Comparison of ENCODE assay signal across 8 cellular contexts in genomic region chr1:37553927-37554808, GRCh38. TPM values are rescaled to one million over a fixed set of nuclear protein-coding genes. Genes with fewer than 3 reads are reported as not detected.
DNase-seq lines count a peak whose midpoint lies in the region; ATAC-seq and TF ChIP-seq lines count a peak whose summit lies in the region.

A gene with protein sequence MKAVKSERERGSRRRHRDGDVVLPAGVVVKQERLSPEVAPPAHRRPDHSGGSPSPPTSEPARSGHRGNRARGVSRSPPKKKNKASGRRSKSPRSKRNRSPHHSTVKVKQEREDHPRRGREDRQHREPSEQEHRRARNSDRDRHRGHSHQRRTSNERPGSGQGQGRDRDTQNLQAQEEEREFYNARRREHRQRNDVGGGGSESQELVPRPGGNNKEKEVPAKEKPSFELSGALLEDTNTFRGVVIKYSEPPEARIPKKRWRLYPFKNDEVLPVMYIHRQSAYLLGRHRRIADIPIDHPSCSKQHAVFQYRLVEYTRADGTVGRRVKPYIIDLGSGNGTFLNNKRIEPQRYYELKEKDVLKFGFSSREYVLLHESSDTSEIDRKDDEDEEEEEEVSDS (minus strand): TSS chr1:37554293. CDS start chr1:37554229, 64 bp downstream.

- CTCF ChIA-PET in activated B cell treated with CpG ODN at 0.5 μM for 24 hours (lab: Charles Lee), result interaction anchor here (1.4 to 1.5 kb wide), 3 partner anchors 39 to 66 kb away, joined by 3 to 5 read pairs (median 4); no protein-coding TSS in a partner anchor

- peaks cover 34% of the 10 kb centered on the region for H3K4me1 Mint-ChIP-seq in activated B cell treated with CpG ODN at 0.5 μM for 24 hours

- peak within 1 kb of the TSS; percentile 95 for H3K27ac Mint-ChIP-seq in activated B cell treated with CpG ODN at 0.5 μM for 24 hours

- DNase-seq in A172 (ENCODE audit: low spot score), result peak; percentile 82
- DNase-seq in NCI-H345 treated with DMSO at 0.1 percent for 48 hours (lab: John Stamatoyannopoulos, UW; ENCODE audit: unreplicated experiment), result peak; percentile 92
- DNase-seq in activated B cell treated with CpG ODN at 0.5 μM for 24 hours, result peak; percentile 84
- peak; percentile 94 for DNase-seq in cardiac fibroblast (ENCODE audit: low read depth in 2 of 2)
- peak; percentile 100 for DNase-seq in inferior parietal cortex (ENCODE audit: extremely low spot score)
- DNase-seq in smooth muscle cell of the brain vasculature (ENCODE audit: low read depth, low spot score), result peak; percentile 80

- H3K36me3 Mint-ChIP-seq in activated B cell treated with CpG ODN at 0.5 μM for 24 hours (ENCODE audit: low read depth), result peaks cover 41% of the 10 kb centered on the region

- intact Hi-C loops in activated B cell treated with CpG ODN at 0.5 μM for 24 hours (cut with micrococcal nuclease), result loop anchor here (1.0 to 5.0 kb wide), 5 partner anchors 40 to 138 kb away; partner anchors contain the start of genes CDCA8, GNL2 and MEAF6

- no peak for TF ChIP-seq CTCF in activated B cell treated with CpG ODN at 0.5 μM for 24 hours (IDR thresholded peaks at IDR 0.05)
- no peak for TF ChIP-seq CTCF in cardiac fibroblast (IDR thresholded peaks at IDR 0.05; ENCODE audit: low read depth, low read length)

- peaks cover 9% of the 10 kb centered on the region for H3K27me3 Mint-ChIP-seq in activated B cell treated with CpG ODN at 0.5 μM for 24 hours

- no peaks in the 10 kb centered on the region for H3K9me3 Mint-ChIP-seq in activated B cell treated with CpG ODN at 0.5 μM for 24 hours

- POLR2A ChIA-PET in activated B cell treated with CpG ODN at 0.5 μM for 24 hours (lab: Charles Lee), result interaction anchor here (0.6 to 1.4 kb wide), 13 partner anchors 10 to 1660 kb away, joined by 3 to 8 read pairs (median 4); partner anchors contain the start of genes C1orf122, CDCA8, MEAF6 and MTF1

- peak; percentile 78 for ATAC-seq in GM18868 (IDR thresholded peaks at IDR 0.05; ENCODE audit: unreplicated experiment)
- ATAC-seq in HG03196 (IDR thresholded peaks at IDR 0.05; ENCODE audit: unreplicated experiment), result peak; percentile 71
- ATAC-seq in activated B cell treated with CpG ODN at 0.5 μM for 24 hours (ENCODE audit: low read depth), result peak; percentile 98

- H3K4me3 Mint-ChIP-seq in activated B cell treated with CpG ODN at 0.5 μM for 24 hours, result peak within 1 kb of the TSS; percentile 96

- H3K4me3 ChIP-seq in cardiac fibroblast (replicated peaks in 1 of 2; ENCODE audit: low read depth in 2 of 2, low read length in 2 of 2), result peak within 1 kb of the TSS; percentile 99

RNA-seq across cellular contexts. Expression of the gene that starts here (rescaled TPM):
- total RNA-seq in A172 (2014; rRNA removed; shearing (Covaris generic)), result 5.1 and 5.3 TPM in 2 replicates
- 34.7 and 35.7 TPM in 2 replicates for total RNA-seq in activated B cell treated with CpG ODN at 0.5 μM for 24 hours

Comparison
In these comparisons a context has a peak if more than half of its experiments do, and no peak if none do; other contexts are left out.
1. Peak in every context shown above with its lines: DNase-seq, ATAC-seq and H3K4me3 ChIP-seq.